Comparison of ENCODE assay signal across 8 cellular contexts in the genomic region with DNA sequence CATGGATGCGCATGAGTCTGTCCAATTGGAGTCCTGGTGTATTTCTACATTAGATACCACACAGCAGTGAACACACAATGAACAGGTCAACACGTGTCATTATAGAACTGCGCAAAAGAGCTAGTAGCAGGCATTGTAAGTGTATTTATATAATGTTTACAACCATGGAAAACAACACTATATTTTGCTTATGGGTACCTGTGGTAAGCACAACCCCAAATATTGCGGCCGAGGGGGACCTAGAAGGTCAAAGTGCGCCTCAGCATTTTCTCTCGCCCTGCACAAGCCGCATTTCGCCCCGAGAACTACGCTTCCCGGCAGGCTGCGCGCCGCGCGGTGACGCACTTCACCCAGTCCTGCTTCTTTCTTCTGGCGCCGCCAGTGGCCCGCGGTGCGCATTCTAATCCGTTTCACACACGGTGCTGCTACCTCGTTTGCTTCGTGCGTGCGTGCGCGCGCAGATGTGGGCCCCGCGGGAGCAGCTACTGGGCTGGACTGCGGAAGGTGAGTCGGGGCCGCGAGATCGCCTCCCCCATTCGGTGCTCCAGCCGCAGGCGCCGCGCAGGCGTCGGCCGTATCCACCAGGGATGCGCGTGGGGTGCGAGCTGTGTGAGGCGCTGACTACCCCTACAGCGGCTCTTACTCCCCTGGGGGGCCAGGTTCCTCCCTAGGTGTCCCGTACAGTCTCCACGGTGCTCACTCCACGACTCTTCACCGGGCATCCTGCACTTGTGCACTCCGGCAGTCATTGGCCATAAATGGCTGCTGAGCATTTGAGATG. TPM values are rescaled to one million over a fixed set of nuclear protein-coding genes. Genes with fewer than 3 reads are reported as not detected.
DNase-seq lines count a peak whose midpoint lies in the region; ATAC-seq and TF ChIP-seq lines count a peak whose summit lies in the region.

A gene (plus strand): TSS at position 394 of the 781 bp plus-strand sequence. CDS start 68 bp downstream, at position 462.

- peaks cover 21% of the 10 kb centered on the region for H3K4me1 Mint-ChIP-seq in nephron
- peaks cover 37% of the 10 kb centered on the region for H3K4me1 Mint-ChIP-seq in stimulated activated naive CD8-positive, alpha-beta T cell treated with anti-CD3 and anti-CD28 coated beads, Interleukin-15, amount 100 ng/mL, for 72 hours

- peak within 1 kb of the TSS; percentile 76 for H3K4me2 ChIP-seq in Karpas-422 (ENCODE audit: low read depth, low read length, poor library complexity, severe bottlenecking)

- H3K79me2 ChIP-seq in Karpas-422 (ENCODE audit: low read length): peaks cover 42% of the 10 kb centered on the region

- no peaks in the 10 kb centered on the region for H3K9me3 ChIP-seq in Karpas-422 (ENCODE audit: low read length)

- H3K4me1 ChIP-seq in Karpas-422 (ENCODE audit: low read length): peaks cover 64% of the 10 kb centered on the region

- ATAC-seq in GM21825 (IDR thresholded peaks at IDR 0.05; ENCODE audit: unreplicated experiment): peak; percentile 94
- peak; percentile 100 for ATAC-seq in stimulated activated naive CD8-positive, alpha-beta T cell treated with anti-CD3 and anti-CD28 coated beads, Interleukin-15, amount 100 ng/mL, for 72 hours

- DNase-seq in Daoy (ENCODE audit: low read depth): peak; percentile 94
- DNase-seq in Karpas-422: peak; percentile 99
- DNase-seq in RPMI7951 (ENCODE audit: low read depth): peak; percentile 92
- DNase-seq in activated T-helper 1 cell treated with anti-CD3 and anti-CD28 coated beads, Interleukin-2, amount 50 U/mL, for 16 hours (ENCODE audit: low read depth in 1 of 2, low spot score in 1 of 2): peak; percentile 87 to 93
- DNase-seq in fibroblast of peridontal ligament (ENCODE audit: extremely low read depth): peak; percentile 72
- peak; percentile 96 to 98 for DNase-seq in stimulated activated naive CD8-positive, alpha-beta T cell treated with anti-CD3 and anti-CD28 coated beads, Interleukin-15, amount 100 ng/mL, for 72 hours

- no peaks in the 10 kb centered on the region for H3K9me3 Mint-ChIP-seq in nephron
- H3K9me3 Mint-ChIP-seq in stimulated activated naive CD8-positive, alpha-beta T cell treated with anti-CD3 and anti-CD28 coated beads, Interleukin-15, amount 100 ng/mL, for 72 hours: no peaks in the 10 kb centered on the region

- H3K36me3 Mint-ChIP-seq in nephron (ENCODE audit: low read depth): no peaks in the 10 kb centered on the region

- H2AFZ ChIP-seq in Karpas-422 (ENCODE audit: low read length): peak within 1 kb of the TSS; percentile 69; the same call in 1 of the 2 replicates

- H3K27me3 Mint-ChIP-seq in nephron (ENCODE audit: low read depth): no peaks in the 10 kb centered on the region
- no peaks in the 10 kb centered on the region for H3K27me3 Mint-ChIP-seq in stimulated activated naive CD8-positive, alpha-beta T cell treated with anti-CD3 and anti-CD28 coated beads, Interleukin-15, amount 100 ng/mL, for 72 hours

- H3K4me3 ChIP-seq in Karpas-422 (ENCODE audit: low read length): peak within 1 kb of the TSS; percentile 86

- H3K9ac ChIP-seq in Karpas-422 (ENCODE audit: low read length): peak within 1 kb of the TSS; percentile 86

- H3K27ac Mint-ChIP-seq in nephron: peak within 1 kb of the TSS; percentile 58 to 74 (median 72)
- peak within 1 kb of the TSS; percentile 95 to 96 for H3K27ac Mint-ChIP-seq in stimulated activated naive CD8-positive, alpha-beta T cell treated with anti-CD3 and anti-CD28 coated beads, Interleukin-15, amount 100 ng/mL, for 72 hours

- no peaks in the 10 kb centered on the region for H4K20me1 ChIP-seq in Karpas-422 (ENCODE audit: insufficient read depth, low read depth, low read length)

- H3K9me2 ChIP-seq in Karpas-422 (replicated peaks; ENCODE audit: insufficient read depth, low read length): no peaks in the 10 kb centered on the region

- H3K27me3 ChIP-seq in Karpas-422 (ENCODE audit: low read length): no peaks in the 10 kb centered on the region

- H3K36me3 ChIP-seq in Karpas-422 (ENCODE audit: insufficient read depth, low read length): no peaks in the 10 kb centered on the region

- peak within 1 kb of the TSS; percentile 92 for H3K27ac ChIP-seq in Karpas-422 (ENCODE audit: low read length)

- peak in 1 of 3 experiments; percentile 13 for TF ChIP-seq CTCF in nephron (IDR thresholded peaks at IDR 0.05; ENCODE audit: unreplicated experiment in 3 of 3)

- H3K4me3 Mint-ChIP-seq in nephron: peak within 1 kb of the TSS; percentile 95 to 98 (median 97)
- peak within 1 kb of the TSS; percentile 91 to 92 for H3K4me3 Mint-ChIP-seq in stimulated activated naive CD8-positive, alpha-beta T cell treated with anti-CD3 and anti-CD28 coated beads, Interleukin-15, amount 100 ng/mL, for 72 hours

RNA-seq across cellular contexts. Expression of the gene that starts here (rescaled TPM):
- total RNA-seq in Daoy (2014; rRNA removed; shearing (Covaris generic)): 4.5 and 5.1 TPM in 2 replicates
- total RNA-seq in Karpas-422 (2014; rRNA removed; shearing (Covaris generic); ENCODE audit: low replicate concordance): 64.5 and 65.2 TPM in 2 replicates
- total RNA-seq in RPMI7951 (2014; rRNA removed; shearing (Covaris generic)): 2.9 and 3.0 TPM in 2 replicates

Comparison
In these comparisons a context has a peak if more than half of its experiments do, and no peak if none do; other contexts are left out.
1. Peak in every context shown above with its lines: DNase-seq, ATAC-seq, H3K4me3 ChIP-seq and H3K27ac ChIP-seq.
2. RNA of the gene that starts here (total RNA-seq): 64.5 to 65.2 TPM in Karpas-422; 4.5 to 5.1 TPM in Daoy and 2.9 to 3.0 TPM in RPMI7951; every median in the first group is over 10 times any median in the second.